ENCODE assay signal across 28 cellular contexts in the genomic region with DNA sequence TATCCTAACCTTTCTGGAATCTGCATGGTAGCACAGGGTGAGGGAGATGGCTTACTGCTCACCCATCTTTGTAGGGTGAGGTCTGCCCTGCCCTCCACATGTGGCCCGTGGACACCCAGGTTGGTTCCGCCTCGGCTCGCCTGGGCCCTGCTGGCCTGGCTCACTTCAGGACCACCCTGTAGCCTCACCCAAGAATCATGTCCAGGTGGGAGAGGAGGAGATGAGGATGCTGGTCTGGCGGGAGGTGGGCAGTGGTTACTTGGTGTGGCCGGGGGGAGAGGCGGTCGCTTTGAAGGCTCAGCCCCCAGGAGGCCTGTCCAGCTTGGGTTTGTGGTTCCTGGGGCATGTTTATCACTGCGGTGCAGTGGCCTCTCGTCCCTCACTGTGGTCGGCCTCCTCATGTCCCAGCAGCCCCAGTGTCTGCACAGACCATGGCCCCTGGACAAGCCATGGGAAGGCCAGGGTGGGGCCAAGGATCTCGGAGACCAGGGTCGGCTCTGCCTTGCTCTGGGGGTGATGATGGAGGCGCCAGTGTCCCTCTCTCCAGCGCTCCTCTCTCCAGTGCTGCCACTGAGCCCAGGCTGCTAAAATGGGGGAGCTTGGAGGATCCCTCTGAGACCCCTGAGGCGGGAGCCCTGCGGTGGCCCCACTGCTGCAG. TPM values are rescaled to one million over a fixed set of nuclear protein-coding genes. Genes with fewer than 3 reads are reported as not detected.
"Had no signal": no experiment of that assay in that cellular context is flagged by ENCODE, and none has a peak within 500 bp of the region (broad histone marks: within the 10 kb centered on the region; RNA-seq: fewer than 3 reads in every experiment).

No MANE protein-coding gene starts in this region.

- DNase-seq: activated CD4-positive, alpha-beta T cell treated with anti-CD3 and anti-CD28 coated beads, Interleukin-2, amount 10 ng/mL, durations not matched to agents 7 days and 5 days; activated CD8-positive, alpha-beta T cell treated with anti-CD3 and anti-CD28 coated beads, Interleukin-2, amount 10 ng/mL, durations not matched to agents 7 days and 5 days; endodermal cell; foreskin fibroblast; hypothalamus; left lung; pancreas; retina; sigmoid colon; stimulated activated CD4-positive, alpha-beta T cell treated with anti-CD3 and anti-CD28 coated beads, Interleukin-15, amount 100 ng/mL, for 24 hours; stimulated activated CD4-positive, alpha-beta T cell treated with anti-CD3 and anti-CD28 coated beads, Interleukin-2, amount 100 ng/mL, for 24 hours; stimulated activated naive CD4-positive, alpha-beta T cell; SW 1271; T-helper 9 cell; transverse colon; WERI-Rb-1 had no signal

- H3K27me3 ChIP-seq: breast epithelium, pancreas, transverse colon, vagina had no signal

- H3K4me3 ChIP-seq: breast epithelium, heart left ventricle, left lung, pancreas, prostate gland, sigmoid colon, smooth muscle cell, transverse colon, vagina had no signal

- H3K4me1 ChIP-seq: breast epithelium, left lung, pancreas, prostate gland, sigmoid colon, transverse colon, vagina had no signal

- H3K36me3 ChIP-seq: breast epithelium, heart left ventricle, left lung, neutrophil, pancreas, prostate gland, sigmoid colon, transverse colon, vagina, WERI-Rb-1 had no signal

- H3K9me3 ChIP-seq: breast epithelium, heart left ventricle, left lung, neutrophil, pancreas, prostate gland, sigmoid colon, transverse colon, vagina had no signal

- FAIRE-seq: pancreas, TTC549 had no signal

- H3K27ac ChIP-seq: breast epithelium, heart left ventricle, left lung, neutrophil, pancreas, prostate gland, sigmoid colon, transverse colon, vagina, WERI-Rb-1 had no signal

RNA-seq across cellular contexts. Expression of a gene that starts 4.6 kb away (rescaled TPM):
- total RNA-seq: activated CD4-positive, alpha-beta T cell treated with anti-CD3 and anti-CD28 coated beads, Interleukin-2, amount 10 ng/mL, durations not matched to agents 7 days and 5 days; activated CD8-positive, alpha-beta T cell treated with anti-CD3 and anti-CD28 coated beads, Interleukin-2, amount 10 ng/mL, durations not matched to agents 7 days and 5 days; activated T-helper 2 cell treated with anti-CD3 and anti-CD28 coated beads, Interferon-gamma antibody, Interleukin-2, Interleukin-4, amounts not matched to agents 10 μg/mL and 5 μg/mL and 100 μg/mL, durations not matched to agents 14 hours and 24 hours and 36 hours; endodermal cell; esophagus mucosa; heart left ventricle; left lung; lung microvascular endothelial cell; mucosa of gallbladder; pancreas; sigmoid colon; smooth muscle cell; temporal lobe; transverse colon; vagina had no signal
- polyA plus RNA-seq: pancreas, sigmoid colon, smooth muscle cell had no signal
